ENCODE assay signal across 1 cellular context in genomic region chr1:2240251-2241156, GRCh38.
TF ChIP-seq lines count a peak whose summit lies in the region.

No MANE protein-coding gene starts in this region.

TF ChIP-seq in HEK293, 187 proteins besides CTCF, POLR2A, EP300 and RAD21 (continued from another document and continues in another):
- TF ChIP-seq ZBTB44 (tag by site-specific recombination; IDR thresholded peaks at IDR 0.05): no peak
- no peak for TF ChIP-seq ZNF560 (tag by site-specific recombination; IDR thresholded peaks at IDR 0.05; ENCODE audit: borderline replicate concordance)
- TF ChIP-seq ZNF701 (tag by site-specific recombination; IDR thresholded peaks at IDR 0.05): no peak
- TF ChIP-seq ZSCAN30 (tag by site-specific recombination; IDR thresholded peaks at IDR 0.05): no peak
- TF ChIP-seq ZFP69B (tag by site-specific recombination; IDR thresholded peaks at IDR 0.05): no peak
- TF ChIP-seq ZNF341 (tag by site-specific recombination; IDR thresholded peaks at IDR 0.05; ENCODE audit: low read depth): peak; percentile 95
- no peak for TF ChIP-seq ZNF660 (tag by site-specific recombination; IDR thresholded peaks at IDR 0.05)
- TF ChIP-seq SP7 (tag by site-specific recombination; IDR thresholded peaks at IDR 0.05): 0 out of 2 replicates have a peak, but pooled peaks have one; percentile 40
- TF ChIP-seq ZIC2 (tag by site-specific recombination; IDR thresholded peaks at IDR 0.05): peak; percentile 74
- no peak for TF ChIP-seq ZBTB10 (tag by site-specific recombination; IDR thresholded peaks at IDR 0.05)
- no peak for TF ChIP-seq ZNF518A (tag by site-specific recombination; conservative IDR thresholded peaks at IDR 0.05; ENCODE audit: low read depth)
- no peak for TF ChIP-seq ZBTB17 (tag by site-specific recombination; IDR thresholded peaks at IDR 0.05)
- TF ChIP-seq ZNF521 (tag by site-specific recombination; IDR thresholded peaks at IDR 0.05): no peak
- TF ChIP-seq ZNF23 (tag by site-specific recombination; IDR thresholded peaks at IDR 0.05; ENCODE audit: borderline replicate concordance): no peak
- TF ChIP-seq ZNF266 (tag by site-specific recombination; IDR thresholded peaks at IDR 0.05; ENCODE audit: low read depth): no peak
- peak; percentile 45; the same call in 1 of the 2 replicates for TF ChIP-seq KLF17 (tag by site-specific recombination; IDR thresholded peaks at IDR 0.05)
- 0 out of 2 replicates have a peak, but pooled peaks have one; percentile 20 for TF ChIP-seq ZNF561 (tag by site-specific recombination; IDR thresholded peaks at IDR 0.05; ENCODE audit: borderline replicate concordance)
- TF ChIP-seq ZNF140 (tag by site-specific recombination; IDR thresholded peaks at IDR 0.05): no peak
- no peak for TF ChIP-seq ZNF112 (tag by site-specific recombination; IDR thresholded peaks at IDR 0.05)
- 0 out of 2 replicates have a peak, but pooled peaks have one; percentile 39 for TF ChIP-seq WT1 (tag by site-specific recombination; IDR thresholded peaks at IDR 0.05)
- TF ChIP-seq PATZ1 (tag by site-specific recombination; IDR thresholded peaks at IDR 0.05): peak; percentile 67
- peak; percentile 23; the same call in 1 of the 2 replicates for TF ChIP-seq ZNF335 (tag by site-specific recombination; conservative IDR thresholded peaks at IDR 0.05)
- TF ChIP-seq HOXC10 (CRISPR knock-in tag; IDR thresholded peaks at IDR 0.05): no peak
- peak; percentile 40; the same call in 1 of the 2 replicates for TF ChIP-seq SP2 (tag by site-specific recombination; IDR thresholded peaks at IDR 0.05)
- TF ChIP-seq ZFHX2 (tag by site-specific recombination; conservative IDR thresholded peaks at IDR 0.05): peak; percentile 93
- TF ChIP-seq ZNF350 (tag by site-specific recombination; IDR thresholded peaks at IDR 0.05): no peak
- no peak for TF ChIP-seq BCL11A (tag by site-specific recombination; IDR thresholded peaks at IDR 0.05; ENCODE audit: low read depth)
- no peak for TF ChIP-seq ZNF221 (tag by site-specific recombination; IDR thresholded peaks at IDR 0.05; ENCODE audit: borderline replicate concordance)
- TF ChIP-seq PRDM10 (tag by site-specific recombination; IDR thresholded peaks at IDR 0.05): peak; percentile 27; the same call in 1 of the 2 replicates
- no peak for TF ChIP-seq ZNF24 (tag by site-specific recombination; IDR thresholded peaks at IDR 0.05)
- no peak for TF ChIP-seq REPIN1 (tag by site-specific recombination; IDR thresholded peaks at IDR 0.05; ENCODE audit: low read depth)
- no peak for TF ChIP-seq ZNF292 (tag by site-specific recombination; IDR thresholded peaks at IDR 0.05; ENCODE audit: borderline replicate concordance, low read depth)
- no peak for TF ChIP-seq ZNF366 (tag by site-specific recombination; conservative IDR thresholded peaks at IDR 0.05)
- TF ChIP-seq ZNF623 (tag by site-specific recombination; IDR thresholded peaks at IDR 0.05): no peak
- TF ChIP-seq ZNF777 (tag by site-specific recombination; IDR thresholded peaks at IDR 0.05; ENCODE audit: borderline replicate concordance): no peak
- TF ChIP-seq REST (tag by site-specific recombination; IDR thresholded peaks at IDR 0.05): no peak
